Comparison of ENCODE assay signal across 20 cellular contexts in the genomic region with DNA sequence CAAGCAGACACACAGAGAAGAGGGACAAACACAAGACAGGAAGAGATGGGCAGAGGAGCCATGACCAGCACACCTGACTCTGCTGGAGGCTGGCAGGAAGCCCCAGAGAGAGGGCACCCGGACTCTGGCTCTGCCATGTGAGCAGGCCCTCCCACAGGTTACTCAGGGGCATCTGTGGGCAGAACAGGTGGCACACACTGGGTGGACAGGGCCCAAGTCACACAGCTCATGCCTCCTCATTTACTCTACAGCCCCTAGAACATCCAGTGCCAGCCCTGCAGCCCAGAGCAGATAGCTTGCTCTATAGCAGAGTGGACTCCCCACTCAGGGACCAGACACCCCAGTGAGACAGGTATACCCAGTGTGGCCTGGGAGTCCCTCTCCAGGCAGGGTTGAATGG.
"Had no signal": no experiment of that assay in that cellular context is flagged by ENCODE, and none has a peak within 500 bp of the region (broad histone marks: within the 10 kb centered on the region; RNA-seq: fewer than 3 reads in every experiment).

No MANE protein-coding gene starts in this region.

- H3K4me1 Mint-ChIP-seq: activated B cell treated with CpG ODN at 0.5 μM for 24 hours had no signal

- H3K27ac Mint-ChIP-seq: activated B cell treated with CpG ODN at 0.5 μM for 24 hours had no signal

- H3K27me3 Mint-ChIP-seq: activated B cell treated with CpG ODN at 0.5 μM for 24 hours; activated naive CD8-positive, alpha-beta T cell treated with anti-CD3 and anti-CD28 coated beads, Interleukin-2, amount 10 ng/mL, durations not matched to agents 7 days and 5 days had no signal

- H3K4me3 Mint-ChIP-seq: activated B cell treated with CpG ODN at 0.5 μM for 24 hours; activated naive CD8-positive, alpha-beta T cell treated with anti-CD3 and anti-CD28 coated beads, Interleukin-2, amount 10 ng/mL, durations not matched to agents 7 days and 5 days; activated T-helper 1 cell treated with anti-CD3 and anti-CD28 coated beads, Interleukin-12 subunit alpha, Interleukin-12 subunit beta, Interleukin-2, Interleukin-4 antibody, amounts not matched to agents 30 ng/mL and 10 ng/mL and 1 ng/mL, durations not matched to agents 14 hours and 24 hours and 36 hours had no signal

- ATAC-seq: body of pancreas, pancreas had no signal

- DNase-seq: activated B cell treated with CpG ODN at 0.5 μM for 24 hours; activated CD4-positive, alpha-beta T cell treated with anti-CD3 and anti-CD28 coated beads for 48 hours; activated naive CD8-positive, alpha-beta T cell treated with anti-CD3 and anti-CD28 coated beads, Interleukin-2, amount 10 ng/mL, durations not matched to agents 7 days and 5 days; amygdala; body of pancreas; caudate nucleus; colonic mucosa; erythroblast; gastrocnemius medialis; head of caudate nucleus; left ventricle myocardium inferior; mammary epithelial cell; midbrain; pancreas; right lobe of liver; small intestine; stimulated activated CD4-positive, alpha-beta T cell treated with anti-CD3 and anti-CD28 coated beads, Interleukin-15, amount 100 ng/mL, for 24 hours; stimulated activated CD4-positive, alpha-beta T cell treated with anti-CD3 and anti-CD28 coated beads, Interleukin-4, amount 100 ng/mL, for 1 hour; thyroid gland had no signal
